Comparison of ENCODE assay signal across 8 cellular contexts in the genomic region with DNA sequence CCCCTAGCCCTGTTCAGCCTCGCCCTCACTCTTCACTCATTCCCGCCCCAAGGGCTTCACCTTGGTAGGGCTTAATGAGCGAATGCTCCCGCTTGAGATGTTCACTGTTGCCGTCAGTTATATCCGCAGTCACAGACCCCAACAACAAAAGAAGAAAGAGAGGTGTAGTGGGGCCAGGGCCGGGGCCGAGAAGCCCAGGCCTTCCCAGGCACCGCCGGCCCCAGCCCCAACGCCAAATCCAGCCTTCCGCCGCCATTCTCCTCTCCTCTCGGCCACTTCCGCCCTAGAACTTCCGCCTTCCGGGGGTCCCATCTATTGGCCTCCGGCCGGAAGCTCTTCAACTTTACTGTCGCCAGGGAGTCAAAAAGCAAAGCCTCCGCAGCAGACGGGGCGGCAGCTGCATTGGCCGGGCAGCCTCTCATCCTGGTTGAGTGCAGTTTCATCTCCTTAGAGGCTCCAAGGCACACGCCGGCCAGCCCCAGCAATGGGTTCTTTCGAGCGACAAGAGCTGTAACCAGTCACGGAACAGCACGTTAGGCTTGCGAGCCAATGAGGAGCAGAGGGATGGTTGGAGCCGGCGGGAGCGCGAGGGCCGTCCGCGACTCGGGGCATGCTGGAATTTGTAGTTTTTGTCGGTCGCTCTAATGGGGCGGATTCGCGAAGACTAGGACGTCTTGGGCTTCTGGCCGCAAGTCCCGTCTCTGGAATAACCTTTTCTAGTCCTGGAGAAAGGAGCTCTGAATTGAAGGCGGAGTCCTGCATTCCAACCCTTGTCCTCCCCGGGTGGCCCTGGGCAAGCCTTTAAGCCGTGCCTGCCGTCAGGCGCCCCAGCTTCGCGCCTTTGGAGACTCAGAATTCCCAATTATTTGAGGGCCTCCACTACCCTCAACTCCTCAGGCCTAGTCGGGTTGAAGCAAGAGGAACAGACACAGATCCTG. TPM values are rescaled to one million over a fixed set of nuclear protein-coding genes. Genes with fewer than 3 reads are reported as not detected.
DNase-seq lines count a peak whose midpoint lies in the region; ATAC-seq and TF ChIP-seq lines count a peak whose summit lies in the region.

A gene with protein sequence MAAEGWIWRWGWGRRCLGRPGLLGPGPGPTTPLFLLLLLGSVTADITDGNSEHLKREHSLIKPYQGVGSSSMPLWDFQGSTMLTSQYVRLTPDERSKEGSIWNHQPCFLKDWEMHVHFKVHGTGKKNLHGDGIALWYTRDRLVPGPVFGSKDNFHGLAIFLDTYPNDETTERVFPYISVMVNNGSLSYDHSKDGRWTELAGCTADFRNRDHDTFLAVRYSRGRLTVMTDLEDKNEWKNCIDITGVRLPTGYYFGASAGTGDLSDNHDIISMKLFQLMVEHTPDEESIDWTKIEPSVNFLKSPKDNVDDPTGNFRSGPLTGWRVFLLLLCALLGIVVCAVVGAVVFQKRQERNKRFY (minus strand): TSS at position 277 of the 938 bp plus-strand sequence. CDS start 21 bp downstream, at position 256.

- WGBS in smooth muscle cell (ENCODE audit: low lambda C conversion rate) = 7% methylated on average over 55 of the region's 55 CpGs

- H4K20me1 ChIP-seq in smooth muscle cell (ENCODE audit: low read depth) = peaks cover 23% of the 10 kb centered on the region

- CTCF ChIA-PET in A673 (lab: Charles Lee) = interaction anchor here (0.7 kb wide), 1 partner anchor 41 kb away, joined by 3 read pairs; no protein-coding TSS in a partner anchor

- H3K27me3 ChIP-seq in A673 (replicated peaks; ENCODE audit: insufficient read depth, low read depth, low read length, poor library complexity) (no peaks in the 10 kb centered on the region), breast epithelium (no peaks in the 10 kb centered on the region), smooth muscle cell (ENCODE audit: low read depth) (no peaks in the 10 kb centered on the region)

- peaks cover 44% of the 10 kb centered on the region for H3K79me2 ChIP-seq in smooth muscle cell (ENCODE audit: low read depth)

- no TSS peak for BruUV-seq in A673 (replicated peaks; lab: Mats Ljungman, UMichigan)

- H3K9me3 ChIP-seq in A673 (ENCODE audit: low read depth, low read length, poor library complexity, severe bottlenecking) = no peaks in the 10 kb centered on the region
- H3K9me3 ChIP-seq in breast epithelium = no peaks in the 10 kb centered on the region
- H3K9me3 ChIP-seq in smooth muscle cell (replicated peaks; ENCODE audit: low read depth) = no peaks in the 10 kb centered on the region

- no peak for TF ChIP-seq POLR2A in breast epithelium (IDR thresholded peaks at IDR 0.05)

- H3K27ac ChIP-seq in A673 (ENCODE audit: low read depth, low read length, poor library complexity, severe bottlenecking) (peak within 1 kb of the TSS; percentile 95), VCaP (peak within 1 kb of the TSS; percentile 97), breast epithelium (peak within 1 kb of the TSS; percentile 89 to 90), smooth muscle cell (ENCODE audit: low read depth) (peak within 1 kb of the TSS; percentile 85)

- POLR2A ChIA-PET in A673 (lab: Charles Lee; ENCODE audit: low non-redundant PET) = interaction anchor here (0.5 to 0.6 kb wide), 2 partner anchors 23 to 75 kb away, joined by 3 to 13 read pairs; a partner anchor contains a TSS

- H2AFZ ChIP-seq in smooth muscle cell (ENCODE audit: low read depth) = peak within 1 kb of the TSS; percentile 88

- H3K4me1 ChIP-seq in A673 (ENCODE audit: insufficient read depth, low read length, poor library complexity, severe bottlenecking) (peaks cover 8% of the 10 kb centered on the region), breast epithelium (peaks cover 4 to 19% of the 10 kb centered on the region in 2 donors), smooth muscle cell (ENCODE audit: low read depth) (peaks cover 12% of the 10 kb centered on the region)

- DNase-seq in A673 (ENCODE audit: low spot score) (peak; percentile 94), NCI-H2196 treated with DMSO at 0.1 percent for 48 hours (lab: John Stamatoyannopoulos, UW; ENCODE audit: unreplicated experiment) (peak; percentile 86), breast epithelium (ENCODE audit: low spot score in 2 of 2) (peak; percentile 90 to 91), iPS-NIHi11 (ENCODE audit: low spot score) (peak; percentile 96), smooth muscle cell (lab: John Stamatoyannopoulos, UW; ENCODE audit: unreplicated experiment) (peak; percentile 59)

- ATAC-seq in GM18868 (IDR thresholded peaks at IDR 0.05; ENCODE audit: unreplicated experiment) = peak; percentile 95
- ATAC-seq in HG03135 (IDR thresholded peaks at IDR 0.05; ENCODE audit: unreplicated experiment) = peak; percentile 94

- no peak for TF ChIP-seq CTCF in A673 (conservative IDR thresholded peaks at IDR 0.05; ENCODE audit: low read depth, low read length)
- TF ChIP-seq CTCF in VCaP (conservative IDR thresholded peaks at IDR 0.05) = no peak
- no peak for TF ChIP-seq CTCF in breast epithelium (IDR thresholded peaks at IDR 0.05)
- no peak for TF ChIP-seq CTCF in smooth muscle cell (IDR thresholded peaks at IDR 0.05; ENCODE audit: borderline replicate concordance, insufficient read depth, poor library complexity, severe bottlenecking)

- H3K36me3 ChIP-seq in A673 (ENCODE audit: insufficient read depth, low read length, poor library complexity, severe bottlenecking) (peaks cover 10% of the 10 kb centered on the region), breast epithelium (peaks cover 2% of the 10 kb centered on the region), smooth muscle cell (ENCODE audit: low read depth) (no peaks in the 10 kb centered on the region)

- H3F3A ChIP-seq in smooth muscle cell (ENCODE audit: low read depth) = no peaks in the 10 kb centered on the region

- H3K4me3 ChIP-seq in A673 (ENCODE audit: low read depth, low read length, poor library complexity, severe bottlenecking) (peak within 1 kb of the TSS; percentile 88), breast epithelium (peak within 1 kb of the TSS; percentile 85 to 96 (median 86)), smooth muscle cell (peak within 1 kb of the TSS; percentile 78)

- peak within 1 kb of the TSS; percentile 92 for H3K4me2 ChIP-seq in smooth muscle cell

- H3K9ac ChIP-seq in smooth muscle cell (ENCODE audit: low read depth) = peak within 1 kb of the TSS; percentile 89

- intact Hi-C loops in A673 (cut with micrococcal nuclease; ENCODE audit: unreplicated experiment) (no loop called here), breast epithelium (cut with DNase I; ENCODE audit: low total_unique reads) (no loop called here)

RNA-seq across cellular contexts. Expression of the gene that starts here (rescaled TPM):
- total RNA-seq in A673 (2021) = 97.7 and 98.4 TPM in 2 replicates
- 100 to 1,000 TPM; 139 to 188 (median 170) TPM for total RNA-seq in breast epithelium
- total RNA-seq in smooth muscle cell = 178 and 241 TPM in 2 replicates
- polyA plus RNA-seq in smooth muscle cell = 236 and 253 TPM in 2 replicates

Comparison
In these comparisons a context has a peak if more than half of its experiments do, and no peak if none do; other contexts are left out.
1. Peak in every context shown above with its lines: DNase-seq, ATAC-seq, H3K4me3 ChIP-seq and H3K27ac ChIP-seq.